Comparison of ENCODE assay signal across 9 cellular contexts in the genomic region with DNA sequence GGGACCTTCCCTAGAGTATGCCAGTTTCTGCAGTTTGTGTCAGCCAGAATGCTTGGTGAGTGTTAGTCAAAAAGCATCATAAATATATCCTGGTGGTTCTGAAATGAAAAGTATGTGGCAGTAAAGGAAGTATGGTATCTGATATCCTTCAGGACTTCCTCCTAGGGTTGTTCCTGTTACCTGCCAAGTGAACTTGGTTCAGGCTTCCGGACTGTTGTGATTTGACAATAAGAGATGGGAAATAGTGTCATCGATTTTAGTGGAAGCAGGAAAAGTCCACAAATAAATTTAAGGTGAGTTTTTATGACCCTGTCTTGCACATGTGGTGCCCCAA. TPM values are rescaled to one million over a fixed set of nuclear protein-coding genes. Genes with fewer than 3 reads are reported as not detected.
DNase-seq lines count a peak whose midpoint lies in the region; ATAC-seq lines count a peak whose summit lies in the region.
"Had no signal": no experiment of that assay in that cellular context is flagged by ENCODE, and none has a peak within 500 bp of the region (broad histone marks: within the 10 kb centered on the region; RNA-seq: fewer than 3 reads in every experiment).

No MANE protein-coding gene starts in this region.

- H3K27me3 ChIP-seq in iPS-18a (ENCODE audit: control insufficient read depth, insufficient read depth, low read length): peaks cover 66% of the 10 kb centered on the region

- H3K4me1 ChIP-seq in iPS-18a (ENCODE audit: control insufficient read depth, low read depth, low read length): peaks cover 13% of the 10 kb centered on the region

- H3K9ac ChIP-seq in iPS-18a (ENCODE audit: low read length): no peak overlapping the region

- peaks cover 15% of the 10 kb centered on the region for H3K4me1 Mint-ChIP-seq in activated T-helper 1 cell treated with anti-CD3 and anti-CD28 coated beads, Interleukin-12 subunit alpha, Interleukin-12 subunit beta, Interleukin-2, Interleukin-4 antibody, amounts not matched to agents 30 ng/mL and 10 ng/mL and 1 ng/mL, durations not matched to agents 14 hours and 24 hours and 36 hours (ENCODE audit: low read depth)
- peaks cover 15% of the 10 kb centered on the region for H3K4me1 Mint-ChIP-seq in stimulated activated effector memory CD8-positive, alpha-beta T cell treated with anti-CD3 and anti-CD28 coated beads, Interleukin-12 subunit alpha, Interleukin-12 subunit beta, amount 100 ng/mL, for 72 hours

- H3K36me3 ChIP-seq in iPS-18a (ENCODE audit: control insufficient read depth, low read depth, low read length): no peaks in the 10 kb centered on the region

- H3K4me3 Mint-ChIP-seq in activated T-helper 1 cell treated with anti-CD3 and anti-CD28 coated beads, Interleukin-12 subunit alpha, Interleukin-12 subunit beta, Interleukin-2, Interleukin-4 antibody, amounts not matched to agents 30 ng/mL and 10 ng/mL and 1 ng/mL, durations not matched to agents 14 hours and 24 hours and 36 hours: peak overlapping the region; percentile 82
- H3K4me3 Mint-ChIP-seq in stimulated activated effector memory CD8-positive, alpha-beta T cell treated with anti-CD3 and anti-CD28 coated beads, Interleukin-12 subunit alpha, Interleukin-12 subunit beta, amount 100 ng/mL, for 72 hours: peak overlapping the region; percentile 78

- peak; percentile 64 for ATAC-seq in stimulated activated effector memory CD8-positive, alpha-beta T cell treated with anti-CD3 and anti-CD28 coated beads, Interleukin-12 subunit alpha, Interleukin-12 subunit beta, amount 100 ng/mL, for 72 hours

- H3K27me3 Mint-ChIP-seq in activated T-helper 1 cell treated with anti-CD3 and anti-CD28 coated beads, Interleukin-12 subunit alpha, Interleukin-12 subunit beta, Interleukin-2, Interleukin-4 antibody, amounts not matched to agents 30 ng/mL and 10 ng/mL and 1 ng/mL, durations not matched to agents 14 hours and 24 hours and 36 hours (ENCODE audit: insufficient read depth): peaks cover 64% of the 10 kb centered on the region

- peak; percentile 30 for DNase-seq in NCI-H2171 treated with DMSO at 0.1 percent for 48 hours (lab: John Stamatoyannopoulos, UW)
- no peak for DNase-seq in NCI-H2171 (lab: John Stamatoyannopoulos, UW)
- no peak for DNase-seq in activated T-helper 1 cell treated with anti-CD3 and anti-CD28 coated beads, Interleukin-12 subunit alpha, Interleukin-12 subunit beta, Interleukin-2, Interleukin-4 antibody, amounts not matched to agents 30 ng/mL and 10 ng/mL and 1 ng/mL, durations not matched to agents 14 hours and 24 hours and 36 hours (ENCODE audit: low spot score)
- DNase-seq in stimulated activated effector memory CD8-positive, alpha-beta T cell treated with anti-CD3 and anti-CD28 coated beads, Interleukin-12 subunit alpha, Interleukin-12 subunit beta, amount 100 ng/mL, for 72 hours (ENCODE audit: low spot score in 2 of 2): no peak
- DNase-seq in NCI-H2029 treated with DMSO at 0.1 percent for 48 hours (lab: John Stamatoyannopoulos, UW): no peak
- no peak for DNase-seq in NCI-H2081 treated with DMSO at 0.1 percent for 48 hours (lab: John Stamatoyannopoulos, UW)
- DNase-seq in GDM1 (lab: John Stamatoyannopoulos, UW): no peak
- DNase-seq: cortex of kidney had no signal

- H3K36me3 Mint-ChIP-seq in activated T-helper 1 cell treated with anti-CD3 and anti-CD28 coated beads, Interleukin-12 subunit alpha, Interleukin-12 subunit beta, Interleukin-2, Interleukin-4 antibody, amounts not matched to agents 30 ng/mL and 10 ng/mL and 1 ng/mL, durations not matched to agents 14 hours and 24 hours and 36 hours (ENCODE audit: low read depth): no peaks in the 10 kb centered on the region
- H3K36me3 Mint-ChIP-seq in stimulated activated effector memory CD8-positive, alpha-beta T cell treated with anti-CD3 and anti-CD28 coated beads, Interleukin-12 subunit alpha, Interleukin-12 subunit beta, amount 100 ng/mL, for 72 hours: no peaks in the 10 kb centered on the region

- no peaks in the 10 kb centered on the region for H3K9me3 ChIP-seq in iPS-18a (ENCODE audit: control insufficient read depth, low read depth, low read length)

- no peak overlapping the region for H3K27ac ChIP-seq in iPS-18a (ENCODE audit: low read length)

- H3K4me3 ChIP-seq in iPS-18a (ENCODE audit: low read length): peak overlapping the region; percentile 87

- no peaks in the 10 kb centered on the region for H3K9me3 Mint-ChIP-seq in activated T-helper 1 cell treated with anti-CD3 and anti-CD28 coated beads, Interleukin-12 subunit alpha, Interleukin-12 subunit beta, Interleukin-2, Interleukin-4 antibody, amounts not matched to agents 30 ng/mL and 10 ng/mL and 1 ng/mL, durations not matched to agents 14 hours and 24 hours and 36 hours
- no peaks in the 10 kb centered on the region for H3K9me3 Mint-ChIP-seq in stimulated activated effector memory CD8-positive, alpha-beta T cell treated with anti-CD3 and anti-CD28 coated beads, Interleukin-12 subunit alpha, Interleukin-12 subunit beta, amount 100 ng/mL, for 72 hours

- intact Hi-C loops in activated T-helper 1 cell treated with anti-CD3 and anti-CD28 coated beads, Interleukin-12 subunit alpha, Interleukin-12 subunit beta, Interleukin-2, Interleukin-4 antibody, amounts not matched to agents 30 ng/mL and 10 ng/mL and 1 ng/mL, durations not matched to agents 14 hours and 24 hours and 36 hours (cut with micrococcal nuclease): no loop called here

- no peak overlapping the region for H3K27ac Mint-ChIP-seq in activated T-helper 1 cell treated with anti-CD3 and anti-CD28 coated beads, Interleukin-12 subunit alpha, Interleukin-12 subunit beta, Interleukin-2, Interleukin-4 antibody, amounts not matched to agents 30 ng/mL and 10 ng/mL and 1 ng/mL, durations not matched to agents 14 hours and 24 hours and 36 hours
- H3K27ac Mint-ChIP-seq in stimulated activated effector memory CD8-positive, alpha-beta T cell treated with anti-CD3 and anti-CD28 coated beads, Interleukin-12 subunit alpha, Interleukin-12 subunit beta, amount 100 ng/mL, for 72 hours: no peak overlapping the region

RNA-seq across cellular contexts. Expression of a gene that starts 2.0 kb away (rescaled TPM):
- 0.37 and 0.47 TPM in 2 replicates for total RNA-seq in activated T-helper 1 cell treated with anti-CD3 and anti-CD28 coated beads, Interleukin-12 subunit alpha, Interleukin-12 subunit beta, Interleukin-2, Interleukin-4 antibody, amounts not matched to agents 30 ng/mL and 10 ng/mL and 1 ng/mL, durations not matched to agents 14 hours and 24 hours and 36 hours
